ENCODE assay signal across 8 cellular contexts in genomic region chr3:50235716-50236483, GRCh38. TPM values are rescaled to one million over a fixed set of nuclear protein-coding genes. Genes with fewer than 3 reads are reported as not detected.
A peak's percentile ranks its signal among the peaks of the same experiment; 100 is the strongest.
DNase-seq lines count a peak whose midpoint lies in the region; ATAC-seq, FAIRE-seq and TF ChIP-seq lines count a peak whose summit lies in the region.

Gene GNAI2, plus strand, starts transcription at chr3:50236204. Its CDS starts 132 bp downstream, at chr3:50236336.

- peaks cover 3 to 10% of the 10 kb centered on the region in 2 donors for H3K4me1 ChIP-seq in small intestine (ENCODE audit: control insufficient read depth in 2 of 2, insufficient read depth in 1 of 2, low read depth in 1 of 2, low read length in 1 of 2)

- POLR2A ChIA-PET in AG04449 (lab: Yijun Ruan, JAX), result interaction anchor here (0.6 to 1.9 kb wide), 15 partner anchors 11 to 115 kb away, joined by 3 to 25 read pairs (median 6); partner anchors contain the start of gene IFRD2

- H3K4me3 ChIP-seq in AG04449 (ENCODE audit: low read depth, low read length), result peak within 1 kb of the TSS; percentile 83
- peak within 1 kb of the TSS; percentile 98 for H3K4me3 ChIP-seq in WI38 (ENCODE audit: low read depth, low read length)
- peak within 1 kb of the TSS; percentile 75 for H3K4me3 ChIP-seq in bronchial epithelial cell (ENCODE audit: low read depth, low read length)
- peak within 1 kb of the TSS; percentile 78 to 86 for H3K4me3 ChIP-seq in small intestine (ENCODE audit: low read depth in 1 of 2, low read length in 2 of 2)

- TF ChIP-seq CTCF in AG04449 (IDR thresholded peaks at IDR 0.05; ENCODE audit: insufficient read depth, low read length, missing control alignments) (no peak), WI38 (IDR thresholded peaks at IDR 0.05; ENCODE audit: low read depth, low read length) (no peak), bronchial epithelial cell (IDR thresholded peaks at IDR 0.05; ENCODE audit: insufficient read depth, low read length, severe bottlenecking) (no peak)

- FAIRE-seq in bronchial epithelial cell (lab: Jason Lieb, UNC) (peak; percentile 92), small intestine (lab: Jason Lieb, UNC) (peak; percentile 86)

- peak; percentile 91 for ATAC-seq in GM18907 (IDR thresholded peaks at IDR 0.05; ENCODE audit: unreplicated experiment)
- peak; percentile 91 for ATAC-seq in HG03159 (IDR thresholded peaks at IDR 0.05; ENCODE audit: unreplicated experiment)

- H3K27ac ChIP-seq in small intestine (ENCODE audit: low read depth in 1 of 2, low read length in 1 of 2), result peak within 1 kb of the TSS; percentile 81 to 87

- WGBS in small intestine, 3 donors, result 0 to 1% (median 1%) methylated on average over 56 to 75 of the region's 75 CpGs

- no peaks in the 10 kb centered on the region for H3K27me3 ChIP-seq in bronchial epithelial cell (ENCODE audit: control insufficient read depth, insufficient read depth, low read length)
- no peaks in the 10 kb centered on the region for H3K27me3 ChIP-seq in small intestine (ENCODE audit: control insufficient read depth in 2 of 2, insufficient read depth in 2 of 2, low read length in 2 of 2)

- peaks cover 5% of the 10 kb centered on the region for H3K36me3 ChIP-seq in bronchial epithelial cell (ENCODE audit: control insufficient read depth, insufficient read depth, low read length)
- no peaks in the 10 kb centered on the region for H3K36me3 ChIP-seq in small intestine (ENCODE audit: control insufficient read depth in 2 of 2, insufficient read depth in 2 of 2, low read length in 2 of 2)

- DNase-seq in AG04449 (ENCODE audit: low read depth, low spot score) (peak; percentile 82), NCI-H2227 treated with DMSO at 0.1 percent for 48 hours (lab: John Stamatoyannopoulos, UW) (peak; percentile 94), bronchial epithelial cell (ENCODE audit: low read depth) (peak; percentile 94), iPS-NIHi11 (ENCODE audit: low spot score) (peak; percentile 96), small intestine (peak; percentile 99)

- CTCF ChIA-PET in AG04449 (lab: Yijun Ruan, JAX), result interaction anchor here (1.1 to 47.4 kb wide), 6 partner anchors 8 to 87 kb away, joined by 3 to 1609 read pairs (median 13); partner anchors contain the start of genes HYAL2, LSMEM2 and SEMA3B

- no peaks in the 10 kb centered on the region for H3K9me3 ChIP-seq in small intestine (ENCODE audit: control insufficient read depth, low read depth)

RNA-seq across cellular contexts. Expression of gene GNAI2, which starts in this region (rescaled TPM):
- total RNA-seq in bronchial epithelial cell, result 97.9 and 129 TPM in 2 replicates
- polyA plus RNA-seq in small intestine, result 100 to 1,000 TPM in 1 of 3 donors, 10 to 100 TPM in 2; 23.9 to 117 (median 49.2) TPM

Comparison
In these comparisons a context has a peak if more than half of its experiments do, and no peak if none do; other contexts are left out.
1. Peak in every context shown above with its lines: DNase-seq, ATAC-seq, H3K4me3 ChIP-seq and H3K27ac ChIP-seq.